13 cellular contexts compared by ENCODE assay signal in genomic region chr3:31421280-31422048, GRCh38.
DNase-seq lines count a peak whose midpoint lies in the region; ATAC-seq and TF ChIP-seq lines count a peak whose summit lies in the region.
"Had no signal": no experiment of that assay in that cellular context is flagged by ENCODE, and none has a peak within 500 bp of the region (broad histone marks: within the 10 kb centered on the region; RNA-seq: fewer than 3 reads in every experiment).

No MANE protein-coding gene starts in this region.

- H3K27me3 Mint-ChIP-seq in CD4-positive, alpha-beta memory T cell, result no peaks in the 10 kb centered on the region
- peaks cover 2% of the 10 kb centered on the region for H3K27me3 Mint-ChIP-seq in activated CD4-positive, alpha-beta memory T cell treated with anti-CD3 and anti-CD28 coated beads, Interleukin-2, amount 10 ng/mL, durations not matched to agents 7 days and 5 days
- H3K27me3 Mint-ChIP-seq: dendritic cell treated with granulocyte-macrophage colony-stimulating factor and Interleukin-4, amounts not matched to agents 40 ng/mL and 50 ng/mL, for 4 days had no signal

- no peaks in the 10 kb centered on the region for H3K9me3 ChIP-seq in CD4-positive, alpha-beta memory T cell (ENCODE audit: control insufficient read depth in 1 of 2, low read length in 2 of 2)
- H3K9me3 ChIP-seq: esophagus squamous epithelium, pancreas had no signal

- H3K27me3 ChIP-seq in CD4-positive, alpha-beta memory T cell (ENCODE audit: insufficient read depth, low read length), result no peaks in the 10 kb centered on the region
- H3K27me3 ChIP-seq: esophagus squamous epithelium, pancreas had no signal

- no peak overlapping the region for H3K27ac ChIP-seq in CD4-positive, alpha-beta memory T cell (ENCODE audit: low read depth, low read length)
- H3K27ac ChIP-seq in RWPE1, result no peak overlapping the region
- H3K27ac ChIP-seq: esophagus squamous epithelium, pancreas had no signal

- H3K9me3 Mint-ChIP-seq in CD4-positive, alpha-beta memory T cell, result peaks cover 0 to 14% (median 4%) of the 10 kb centered on the region in 8 donors
- peaks cover 8% of the 10 kb centered on the region for H3K9me3 Mint-ChIP-seq in activated CD4-positive, alpha-beta memory T cell treated with anti-CD3 and anti-CD28 coated beads, Interleukin-2, amount 10 ng/mL, durations not matched to agents 7 days and 5 days

- no peaks in the 10 kb centered on the region for H3K36me3 Mint-ChIP-seq in CD4-positive, alpha-beta memory T cell
- no peaks in the 10 kb centered on the region for H3K36me3 Mint-ChIP-seq in activated CD4-positive, alpha-beta memory T cell treated with anti-CD3 and anti-CD28 coated beads, Interleukin-2, amount 10 ng/mL, durations not matched to agents 7 days and 5 days (ENCODE audit: low read depth)

- H3K36me3 ChIP-seq in CD4-positive, alpha-beta memory T cell (ENCODE audit: insufficient read depth, low read length), result no peaks in the 10 kb centered on the region
- H3K36me3 ChIP-seq: esophagus squamous epithelium, pancreas had no signal

- DNase-seq in CD4-positive, alpha-beta memory T cell, result peak in 4 of 5 donors; percentile 26 to 50 (median 34)
- no peak for DNase-seq in activated CD4-positive, alpha-beta memory T cell treated with anti-CD3 and anti-CD28 coated beads, Interleukin-2, amount 10 ng/mL, durations not matched to agents 7 days and 5 days
- DNase-seq in NCI-H2081 (lab: John Stamatoyannopoulos, UW) (no peak), NCI-H2196 (lab: John Stamatoyannopoulos, UW; ENCODE audit: unreplicated experiment) (no peak), RWPE1 (ENCODE audit: low spot score) (no peak)
- DNase-seq: activated CD4-positive, CD25-positive, alpha-beta regulatory T cell treated with anti-CD3 and anti-CD28 coated beads, Interleukin-2, amount 50 U/mL, for 72 hours; esophagus squamous epithelium; left cardiac atrium; pancreas had no signal

- H3K4me1 ChIP-seq in CD4-positive, alpha-beta memory T cell (ENCODE audit: insufficient read depth, low read length), result peaks cover 15% of the 10 kb centered on the region
- H3K4me1 ChIP-seq: pancreas had no signal

- no peak for TF ChIP-seq CTCF in RWPE1 (conservative IDR thresholded peaks at IDR 0.05; ENCODE audit: low read depth)

- intact Hi-C loops in CD4-positive, alpha-beta memory T cell (cut with micrococcal nuclease), result no loop called here

- peaks cover 19 to 35% (median 20%) of the 10 kb centered on the region in 4 donors for H3K4me1 Mint-ChIP-seq in CD4-positive, alpha-beta memory T cell
- peaks cover 12% of the 10 kb centered on the region for H3K4me1 Mint-ChIP-seq in activated CD4-positive, alpha-beta memory T cell treated with anti-CD3 and anti-CD28 coated beads, Interleukin-2, amount 10 ng/mL, durations not matched to agents 7 days and 5 days

- peak; percentile 65 for ATAC-seq in GM18519 (IDR thresholded peaks at IDR 0.05; ENCODE audit: low FRiP score, unreplicated experiment)
- peak; percentile 85 for ATAC-seq in HG02870 (IDR thresholded peaks at IDR 0.05; ENCODE audit: unreplicated experiment)
- no peak for ATAC-seq in GM21528 (IDR thresholded peaks at IDR 0.05; ENCODE audit: low FRiP score, unreplicated experiment)
- ATAC-seq: left cardiac atrium, pancreas had no signal

- H3K4me3 Mint-ChIP-seq in CD4-positive, alpha-beta memory T cell, result peak overlapping the region in 5 of 8 donors; percentile 32 to 53 (median 49)
- H3K4me3 Mint-ChIP-seq in activated CD4-positive, alpha-beta memory T cell treated with anti-CD3 and anti-CD28 coated beads, Interleukin-2, amount 10 ng/mL, durations not matched to agents 7 days and 5 days, result no peak overlapping the region
- H3K4me3 Mint-ChIP-seq: dendritic cell treated with granulocyte-macrophage colony-stimulating factor and Interleukin-4, amounts not matched to agents 40 ng/mL and 50 ng/mL, for 4 days had no signal

- POLR2A ChIA-PET in CD4-positive, alpha-beta memory T cell (lab: Charles Lee; ENCODE audit: partially characterized antibody), result interaction anchor here (0.9 to 1.1 kb wide), 3 partner anchors 40 to 111 kb away, joined by 3 to 4 read pairs (median 3); partner anchors contain the start of gene STT3B
- POLR2A ChIA-PET in activated CD4-positive, alpha-beta memory T cell treated with anti-CD3 and anti-CD28 coated beads, Interleukin-2, amount 10 ng/mL, durations not matched to agents 7 days and 5 days (lab: Charles Lee), result interaction anchor here (1.4 to 1.5 kb wide), 2 partner anchors 16 to 111 kb away, joined by 3 to 4 read pairs; partner anchors contain the start of gene STT3B
- POLR2A ChIA-PET in RWPE1 (lab: Yijun Ruan, JAX; ENCODE audit: low non-redundant PET), result no interaction called here

- H3K4me3 ChIP-seq in CD4-positive, alpha-beta memory T cell (ENCODE audit: low read length in 2 of 2), result no peak overlapping the region
- H3K4me3 ChIP-seq: esophagus squamous epithelium, pancreas had no signal

- H3K27ac Mint-ChIP-seq in CD4-positive, alpha-beta memory T cell, result peak overlapping the region; percentile 55 to 91 (median 78)
- peak overlapping the region; percentile 41 for H3K27ac Mint-ChIP-seq in activated CD4-positive, alpha-beta memory T cell treated with anti-CD3 and anti-CD28 coated beads, Interleukin-2, amount 10 ng/mL, durations not matched to agents 7 days and 5 days
- H3K27ac Mint-ChIP-seq: dendritic cell treated with granulocyte-macrophage colony-stimulating factor and Interleukin-4, amounts not matched to agents 40 ng/mL and 50 ng/mL, for 4 days had no signal

- CTCF ChIA-PET in CD4-positive, alpha-beta memory T cell (lab: Charles Lee; ENCODE audit: partially characterized antibody), result no interaction called here
- CTCF ChIA-PET in activated CD4-positive, alpha-beta memory T cell treated with anti-CD3 and anti-CD28 coated beads, Interleukin-2, amount 10 ng/mL, durations not matched to agents 7 days and 5 days (lab: Charles Lee), result no interaction called here
- CTCF ChIA-PET in RWPE1 (lab: Yijun Ruan, JAX), result no interaction called here

Comparison
In these comparisons a context has a peak if more than half of its experiments do, and no peak if none do; other contexts are left out.
1. DNase-seq: peak in CD4-positive, alpha-beta memory T cell (4 of 5); none in activated CD4-positive, alpha-beta memory T cell treated with anti-CD3 and anti-CD28 coated beads, Interleukin-2, amount 10 ng/mL, durations not matched to agents 7 days and 5 days (single experiment), NCI-H2081 (0 of 2), NCI-H2196 (single experiment) and RWPE1 (single experiment).